16 cellular contexts compared by ENCODE assay signal in the genomic region with DNA sequence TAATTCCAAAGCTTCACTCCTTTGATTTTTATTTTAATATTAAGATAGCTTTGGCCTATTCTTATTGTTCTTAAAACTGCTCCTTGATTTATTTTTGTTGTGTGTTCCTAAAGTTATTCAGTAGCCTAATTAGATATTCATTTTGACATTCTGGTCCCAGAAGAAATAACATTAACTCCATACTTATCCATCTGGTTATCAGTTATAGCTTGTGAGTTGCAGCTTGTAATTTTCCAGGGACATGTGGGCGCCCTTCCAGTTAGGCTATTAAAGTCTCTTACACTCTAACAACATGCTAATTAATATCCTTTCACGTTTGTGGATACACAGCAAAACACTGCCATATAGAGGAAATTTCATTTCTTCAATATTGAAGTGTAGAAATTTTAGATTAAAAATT.
"Had no signal": no experiment of that assay in that cellular context is flagged by ENCODE, and none has a peak within 500 bp of the region (broad histone marks: within the 10 kb centered on the region; RNA-seq: fewer than 3 reads in every experiment).

No MANE protein-coding gene starts in this region.

- DNase-seq: activated CD4-positive, alpha-beta memory T cell treated with anti-CD3 and anti-CD28 coated beads for 36 hours; activated CD8-positive, alpha-beta memory T cell treated with anti-CD3 and anti-CD28 coated beads, Interleukin-2, amount 10 ng/mL, durations not matched to agents 7 days and 5 days; activated effector memory CD4-positive, alpha-beta T cell treated with Interleukin-2 at 50 U/mL for 16 hours; activated naive CD4-positive, alpha-beta T cell treated with anti-CD3 and anti-CD28 coated beads, Interleukin-2, amount 50 U/mL, for 16 hours; activated T-cell treated with anti-CD3 and anti-CD28 coated beads, Interleukin-2, amount 50 U/mL, for 24 hours; erythroblast; gastrocnemius medialis; heart right ventricle; midbrain; pancreas; sigmoid colon; spleen; stomach; T1000; testis; upper lobe of right lung had no signal

- H3K4me1 ChIP-seq: gastrocnemius medialis, pancreas, sigmoid colon, spleen, stomach, testis, upper lobe of right lung had no signal

- H3K36me3 ChIP-seq: gastrocnemius medialis, heart right ventricle, pancreas, sigmoid colon, spleen, stomach, upper lobe of right lung had no signal

- H3K27me3 Mint-ChIP-seq: activated CD4-positive, alpha-beta memory T cell treated with anti-CD3 and anti-CD28 coated beads for 36 hours; activated CD8-positive, alpha-beta memory T cell treated with anti-CD3 and anti-CD28 coated beads, Interleukin-2, amount 10 ng/mL, durations not matched to agents 7 days and 5 days; activated T-cell treated with anti-CD3 and anti-CD28 coated beads, Interleukin-2, amount 50 U/mL, for 24 hours had no signal

- H3K4me1 Mint-ChIP-seq: activated CD8-positive, alpha-beta memory T cell treated with anti-CD3 and anti-CD28 coated beads, Interleukin-2, amount 10 ng/mL, durations not matched to agents 7 days and 5 days had no signal

- H3K4me3 Mint-ChIP-seq: activated CD4-positive, alpha-beta memory T cell treated with anti-CD3 and anti-CD28 coated beads for 36 hours; activated CD8-positive, alpha-beta memory T cell treated with anti-CD3 and anti-CD28 coated beads, Interleukin-2, amount 10 ng/mL, durations not matched to agents 7 days and 5 days; activated T-cell treated with anti-CD3 and anti-CD28 coated beads, Interleukin-2, amount 50 U/mL, for 24 hours had no signal

- H3K27ac Mint-ChIP-seq: activated CD4-positive, alpha-beta memory T cell treated with anti-CD3 and anti-CD28 coated beads for 36 hours; activated CD8-positive, alpha-beta memory T cell treated with anti-CD3 and anti-CD28 coated beads, Interleukin-2, amount 10 ng/mL, durations not matched to agents 7 days and 5 days; activated T-cell treated with anti-CD3 and anti-CD28 coated beads, Interleukin-2, amount 50 U/mL, for 24 hours had no signal

- ATAC-seq: activated CD8-positive, alpha-beta memory T cell treated with anti-CD3 and anti-CD28 coated beads, Interleukin-2, amount 10 ng/mL, durations not matched to agents 7 days and 5 days; gastrocnemius medialis; pancreas; upper lobe of right lung had no signal

- H3K4me3 ChIP-seq: gastrocnemius medialis, heart right ventricle, pancreas, sigmoid colon, spleen, stomach, testis, upper lobe of right lung had no signal

- H3K27me3 ChIP-seq: gastrocnemius medialis, heart right ventricle, pancreas, sigmoid colon, spleen, stomach, testis, upper lobe of right lung had no signal

- H3K9me3 ChIP-seq: gastrocnemius medialis, heart right ventricle, pancreas, sigmoid colon, stomach, testis, upper lobe of right lung had no signal

- H3K36me3 Mint-ChIP-seq: activated CD4-positive, alpha-beta memory T cell treated with anti-CD3 and anti-CD28 coated beads for 36 hours; activated CD8-positive, alpha-beta memory T cell treated with anti-CD3 and anti-CD28 coated beads, Interleukin-2, amount 10 ng/mL, durations not matched to agents 7 days and 5 days had no signal
